In the genomic region with DNA sequence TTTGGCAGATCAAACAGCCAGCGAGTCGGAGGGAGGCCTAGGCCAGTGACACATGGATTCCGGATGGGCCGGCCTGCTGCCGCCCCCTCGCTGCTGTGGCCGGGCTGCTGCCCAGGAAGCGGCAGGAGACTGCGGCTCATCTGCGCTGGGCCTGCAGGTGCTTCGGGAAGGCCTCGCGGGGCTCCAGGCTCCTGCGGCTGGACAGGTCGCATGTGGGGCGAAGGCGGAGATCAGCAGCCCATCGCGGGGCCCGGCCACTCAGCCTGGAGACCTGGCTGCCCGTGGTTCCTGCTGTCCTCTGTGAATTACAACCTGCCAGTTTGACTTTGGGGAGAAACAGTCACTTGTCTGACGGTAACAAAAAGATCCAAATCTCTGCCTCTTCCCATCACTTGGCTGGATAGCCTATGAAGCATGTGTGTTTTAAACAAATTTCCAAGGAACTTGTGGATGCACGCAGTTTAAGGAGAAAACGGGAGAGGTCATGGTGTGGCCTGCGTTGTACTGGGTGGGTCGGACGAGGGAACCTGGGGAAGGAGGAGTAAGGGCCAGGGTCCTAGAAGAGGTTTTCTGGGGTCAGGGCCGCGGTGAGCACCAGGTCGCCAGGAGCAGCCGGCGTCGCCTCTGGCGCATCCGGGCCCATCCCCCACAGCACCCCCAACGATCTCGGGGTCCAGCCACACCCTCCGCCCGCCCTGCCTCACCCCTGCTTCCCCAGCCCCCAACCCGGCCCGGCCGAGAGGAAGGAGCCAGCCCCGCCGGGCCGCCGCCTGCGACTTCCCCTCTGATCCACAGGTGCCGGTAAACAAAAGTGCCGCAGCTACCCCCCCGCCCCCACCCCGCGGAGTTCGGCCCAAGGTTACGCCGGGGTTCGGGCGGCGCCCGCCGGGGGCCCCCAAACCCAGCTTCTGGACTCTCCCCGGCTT, we compare ENCODE assay signal across 1 cellular context.
TF ChIP-seq lines count a peak whose summit lies in the region.

No MANE protein-coding gene starts in this region.

TF ChIP-seq in SK-N-SH treated with all-trans-retinoic acid at 6 μM for 48 hours, 23 proteins besides CTCF, POLR2A, EP300 and RAD21 (continued from another document):
- TF ChIP-seq, protein P1, sequence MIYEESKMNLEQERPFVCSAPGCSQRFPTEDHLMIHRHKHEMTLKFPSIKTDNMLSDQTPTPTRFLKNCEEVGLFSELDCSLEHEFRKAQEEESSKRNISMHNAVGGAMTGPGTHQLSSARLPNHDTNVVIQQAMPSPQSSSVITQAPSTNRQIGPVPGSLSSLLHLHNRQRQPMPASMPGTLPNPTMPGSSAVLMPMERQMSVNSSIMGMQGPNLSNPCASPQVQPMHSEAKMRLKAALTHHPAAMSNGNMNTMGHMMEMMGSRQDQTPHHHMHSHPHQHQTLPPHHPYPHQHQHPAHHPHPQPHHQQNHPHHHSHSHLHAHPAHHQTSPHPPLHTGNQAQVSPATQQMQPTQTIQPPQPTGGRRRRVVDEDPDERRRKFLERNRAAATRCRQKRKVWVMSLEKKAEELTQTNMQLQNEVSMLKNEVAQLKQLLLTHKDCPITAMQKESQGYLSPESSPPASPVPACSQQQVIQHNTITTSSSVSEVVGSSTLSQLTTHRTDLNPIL (CRISPR knock-in tag; IDR thresholded peaks at IDR 0.05; ENCODE audit: low read depth): no peak
- TF ChIP-seq ARNTL (CRISPR knock-in tag; IDR thresholded peaks at IDR 0.05; ENCODE audit: borderline replicate concordance, low read depth): no peak
- no peak for TF ChIP-seq RARB (CRISPR knock-in tag; IDR thresholded peaks at IDR 0.05)
- no peak for TF ChIP-seq ESRRG (CRISPR knock-in tag; IDR thresholded peaks at IDR 0.05)
- no peak for TF ChIP-seq SNAI2 (CRISPR knock-in tag; IDR thresholded peaks at IDR 0.05)
- no peak for TF ChIP-seq BACH2 (CRISPR knock-in tag; IDR thresholded peaks at IDR 0.05; ENCODE audit: borderline replicate concordance)
- TF ChIP-seq, protein P2, sequence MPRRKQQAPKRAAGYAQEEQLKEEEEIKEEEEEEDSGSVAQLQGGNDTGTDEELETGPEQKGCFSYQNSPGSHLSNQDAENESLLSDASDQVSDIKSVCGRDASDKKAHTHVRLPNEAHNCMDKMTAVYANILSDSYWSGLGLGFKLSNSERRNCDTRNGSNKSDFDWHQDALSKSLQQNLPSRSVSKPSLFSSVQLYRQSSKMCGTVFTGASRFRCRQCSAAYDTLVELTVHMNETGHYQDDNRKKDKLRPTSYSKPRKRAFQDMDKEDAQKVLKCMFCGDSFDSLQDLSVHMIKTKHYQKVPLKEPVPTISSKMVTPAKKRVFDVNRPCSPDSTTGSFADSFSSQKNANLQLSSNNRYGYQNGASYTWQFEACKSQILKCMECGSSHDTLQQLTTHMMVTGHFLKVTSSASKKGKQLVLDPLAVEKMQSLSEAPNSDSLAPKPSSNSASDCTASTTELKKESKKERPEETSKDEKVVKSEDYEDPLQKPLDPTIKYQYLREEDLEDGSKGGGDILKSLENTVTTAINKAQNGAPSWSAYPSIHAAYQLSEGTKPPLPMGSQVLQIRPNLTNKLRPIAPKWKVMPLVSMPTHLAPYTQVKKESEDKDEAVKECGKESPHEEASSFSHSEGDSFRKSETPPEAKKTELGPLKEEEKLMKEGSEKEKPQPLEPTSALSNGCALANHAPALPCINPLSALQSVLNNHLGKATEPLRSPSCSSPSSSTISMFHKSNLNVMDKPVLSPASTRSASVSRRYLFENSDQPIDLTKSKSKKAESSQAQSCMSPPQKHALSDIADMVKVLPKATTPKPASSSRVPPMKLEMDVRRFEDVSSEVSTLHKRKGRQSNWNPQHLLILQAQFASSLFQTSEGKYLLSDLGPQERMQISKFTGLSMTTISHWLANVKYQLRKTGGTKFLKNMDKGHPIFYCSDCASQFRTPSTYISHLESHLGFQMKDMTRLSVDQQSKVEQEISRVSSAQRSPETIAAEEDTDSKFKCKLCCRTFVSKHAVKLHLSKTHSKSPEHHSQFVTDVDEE (CRISPR knock-in tag; IDR thresholded peaks at IDR 0.05): no peak
- TF ChIP-seq ZFP3 (CRISPR knock-in tag; IDR thresholded peaks at IDR 0.05): no peak
- no peak for TF ChIP-seq TOX (CRISPR knock-in tag; IDR thresholded peaks at IDR 0.05; ENCODE audit: borderline replicate concordance)
- TF ChIP-seq OSR1 (CRISPR knock-in tag; IDR thresholded peaks at IDR 0.05): no peak
- TF ChIP-seq GLIS3 (CRISPR knock-in tag; IDR thresholded peaks at IDR 0.05): no peak
- TF ChIP-seq ZNF70 (CRISPR knock-in tag; IDR thresholded peaks at IDR 0.05): no peak
- TF ChIP-seq TCF4 (CRISPR knock-in tag; IDR thresholded peaks at IDR 0.05; ENCODE audit: borderline replicate concordance): no peak
